In genomic region chr1:216238844-216239243, GRCh38 we compare ENCODE assay signal across 34 cellular contexts.
"Had no signal": no experiment of that assay in that cellular context is flagged by ENCODE, and none has a peak within 500 bp of the region (broad histone marks: within the 10 kb centered on the region; RNA-seq: fewer than 3 reads in every experiment).

No MANE protein-coding gene starts in this region.

- H3K27ac Mint-ChIP-seq: activated CD4-positive, alpha-beta memory T cell treated with anti-CD3 and anti-CD28 coated beads for 36 hours; activated CD4-positive, alpha-beta T cell treated with anti-CD3 and anti-CD28 coated beads for 36 hours; activated CD4-positive, alpha-beta T cell treated with anti-CD3 and anti-CD28 coated beads, Interleukin-2, amount 10 ng/mL, durations not matched to agents 24 days and 14 days; activated CD8-positive, alpha-beta memory T cell treated with anti-CD3 and anti-CD28 coated beads, Interleukin-2, amount 10 ng/mL, durations not matched to agents 7 days and 5 days; activated CD8-positive, alpha-beta T cell treated with anti-CD3 and anti-CD28 coated beads, Interleukin-2, amount 10 ng/mL, durations not matched to agents 7 days and 5 days; activated naive CD4-positive, alpha-beta T cell treated with anti-CD3 and anti-CD28 coated beads for 36 hours; activated naive CD4-positive, alpha-beta T cell treated with anti-CD3 and anti-CD28 coated beads, Interleukin-2, amount 50 U/mL, for 72 hours; activated naive CD8-positive, alpha-beta T cell treated with anti-CD3 and anti-CD28 coated beads, Interleukin-2, amount 10 ng/mL, durations not matched to agents 7 days and 5 days; activated T-helper 1 cell treated with anti-CD3 and anti-CD28 coated beads, Interleukin-12 subunit alpha, Interleukin-12 subunit beta, Interleukin-2, Interleukin-4 antibody, amounts not matched to agents 30 ng/mL and 10 ng/mL and 1 ng/mL, durations not matched to agents 14 hours and 24 hours and 36 hours; activated T-helper 2 cell treated with anti-CD3 and anti-CD28 coated beads, Interferon-gamma antibody, Interleukin-2, Interleukin-4, amounts not matched to agents 10 μg/mL and 5 μg/mL and 100 μg/mL, durations not matched to agents 14 hours and 24 hours and 36 hours; dendritic cell treated with granulocyte-macrophage colony-stimulating factor and Interleukin-4, amounts not matched to agents 40 ng/mL and 50 ng/mL, for 4 days; endodermal cell had no signal

- H3K4me3 Mint-ChIP-seq: activated CD4-positive, alpha-beta memory T cell treated with anti-CD3 and anti-CD28 coated beads for 36 hours; activated CD4-positive, alpha-beta T cell treated with anti-CD3 and anti-CD28 coated beads for 36 hours; activated CD4-positive, alpha-beta T cell treated with anti-CD3 and anti-CD28 coated beads, Interleukin-2, amount 10 ng/mL, durations not matched to agents 24 days and 14 days; activated CD8-positive, alpha-beta memory T cell treated with anti-CD3 and anti-CD28 coated beads, Interleukin-2, amount 10 ng/mL, durations not matched to agents 7 days and 5 days; activated CD8-positive, alpha-beta T cell treated with anti-CD3 and anti-CD28 coated beads, Interleukin-2, amount 10 ng/mL, durations not matched to agents 7 days and 5 days; activated naive CD4-positive, alpha-beta T cell treated with anti-CD3 and anti-CD28 coated beads for 36 hours; activated naive CD8-positive, alpha-beta T cell treated with anti-CD3 and anti-CD28 coated beads, Interleukin-2, amount 10 ng/mL, durations not matched to agents 7 days and 5 days; activated T-helper 1 cell treated with anti-CD3 and anti-CD28 coated beads, Interleukin-12 subunit alpha, Interleukin-12 subunit beta, Interleukin-2, Interleukin-4 antibody, amounts not matched to agents 30 ng/mL and 10 ng/mL and 1 ng/mL, durations not matched to agents 14 hours and 24 hours and 36 hours; central memory CD8-positive, alpha-beta T cell; dendritic cell treated with granulocyte-macrophage colony-stimulating factor and Interleukin-4, amounts not matched to agents 40 ng/mL and 50 ng/mL, for 4 days; endodermal cell had no signal

- H3K9me3 ChIP-seq: esophagus muscularis mucosa, gastrocnemius medialis, heart left ventricle had no signal

- H3K27me3 Mint-ChIP-seq: activated CD4-positive, alpha-beta memory T cell treated with anti-CD3 and anti-CD28 coated beads for 36 hours; activated CD4-positive, alpha-beta T cell treated with anti-CD3 and anti-CD28 coated beads for 36 hours; activated CD4-positive, alpha-beta T cell treated with anti-CD3 and anti-CD28 coated beads, Interleukin-2, amount 10 ng/mL, durations not matched to agents 24 days and 14 days; activated CD8-positive, alpha-beta memory T cell treated with anti-CD3 and anti-CD28 coated beads, Interleukin-2, amount 10 ng/mL, durations not matched to agents 7 days and 5 days; activated naive CD8-positive, alpha-beta T cell treated with anti-CD3 and anti-CD28 coated beads, Interleukin-2, amount 10 ng/mL, durations not matched to agents 7 days and 5 days; central memory CD8-positive, alpha-beta T cell; dendritic cell treated with granulocyte-macrophage colony-stimulating factor and Interleukin-4, amounts not matched to agents 40 ng/mL and 50 ng/mL, for 4 days had no signal

- H3K9me3 Mint-ChIP-seq: activated CD4-positive, alpha-beta T cell treated with anti-CD3 and anti-CD28 coated beads, Interleukin-2, amount 10 ng/mL, durations not matched to agents 24 days and 14 days; activated naive CD4-positive, alpha-beta T cell treated with anti-CD3 and anti-CD28 coated beads for 36 hours; activated T-helper 1 cell treated with anti-CD3 and anti-CD28 coated beads, Interleukin-12 subunit alpha, Interleukin-12 subunit beta, Interleukin-2, Interleukin-4 antibody, amounts not matched to agents 30 ng/mL and 10 ng/mL and 1 ng/mL, durations not matched to agents 14 hours and 24 hours and 36 hours; activated T-helper 2 cell treated with anti-CD3 and anti-CD28 coated beads, Interferon-gamma antibody, Interleukin-2, Interleukin-4, amounts not matched to agents 10 μg/mL and 5 μg/mL and 100 μg/mL, durations not matched to agents 14 hours and 24 hours and 36 hours; dendritic cell treated with granulocyte-macrophage colony-stimulating factor and Interleukin-4, amounts not matched to agents 40 ng/mL and 50 ng/mL, for 4 days; endodermal cell had no signal

- H3K4me3 ChIP-seq: coronary artery, dorsolateral prefrontal cortex, esophagus muscularis mucosa, gastrocnemius medialis, heart left ventricle had no signal

- H3K36me3 ChIP-seq: brain microvascular endothelial cell, esophagus muscularis mucosa, gastrocnemius medialis, heart left ventricle had no signal

- FAIRE-seq: astrocyte, bronchial epithelial cell had no signal

- H3K4me1 ChIP-seq: esophagus muscularis mucosa, gastrocnemius medialis, heart left ventricle had no signal

- DNase-seq: activated CD4-positive, alpha-beta memory T cell treated with anti-CD3 and anti-CD28 coated beads for 36 hours; activated CD4-positive, alpha-beta T cell treated with anti-CD3 and anti-CD28 coated beads for 36 hours; activated CD4-positive, alpha-beta T cell treated with anti-CD3 and anti-CD28 coated beads, Interleukin-2, amount 10 ng/mL, durations not matched to agents 24 days and 14 days; activated CD4-positive, CD25-positive, alpha-beta regulatory T cell; activated CD4-positive, CD25-positive, alpha-beta regulatory T cell treated with anti-CD3 and anti-CD28 coated beads, Interleukin-2, amount 50 U/mL, for 72 hours; activated CD8-positive, alpha-beta memory T cell treated with anti-CD3 and anti-CD28 coated beads, Interleukin-2, amount 10 ng/mL, durations not matched to agents 7 days and 5 days; activated CD8-positive, alpha-beta memory T cell treated with anti-CD3 and anti-CD28 coated beads, Interleukin-2, amount 50 U/mL, for 4 hours; activated CD8-positive, alpha-beta T cell treated with anti-CD3 and anti-CD28 coated beads, Interleukin-2, amount 10 ng/mL, durations not matched to agents 7 days and 5 days; activated effector memory CD4-positive, alpha-beta T cell treated with anti-CD3 and anti-CD28 coated beads, Interleukin-2, amount 50 U/mL, for 16 hours; activated naive CD4-positive, alpha-beta T cell treated with anti-CD3 and anti-CD28 coated beads for 36 hours; activated naive CD8-positive, alpha-beta T cell treated with anti-CD3 and anti-CD28 coated beads, Interleukin-2, amount 10 ng/mL, durations not matched to agents 7 days and 5 days; activated T-cell treated with anti-CD3 and anti-CD28 coated beads, Interleukin-2, amount 50 U/mL, for 1 hour; activated T-cell treated with anti-CD3 and anti-CD28 coated beads, Interleukin-2, amount 50 U/mL, for 48 hours; amniotic stem cell; anterior cingulate cortex; brain microvascular endothelial cell; dorsolateral prefrontal cortex; effector memory CD4-positive, alpha-beta T cell; endodermal cell; erythroblast; foreskin keratinocyte; gastrocnemius medialis; glutamatergic neuron; heart left ventricle; T-helper 2 cell had no signal

- H3K27me3 ChIP-seq: brain microvascular endothelial cell, esophagus muscularis mucosa, foreskin keratinocyte, gastrocnemius medialis, heart left ventricle had no signal

- H3K4me1 Mint-ChIP-seq: activated CD4-positive, alpha-beta T cell treated with anti-CD3 and anti-CD28 coated beads for 36 hours; activated CD4-positive, alpha-beta T cell treated with anti-CD3 and anti-CD28 coated beads, Interleukin-2, amount 10 ng/mL, durations not matched to agents 24 days and 14 days; activated CD8-positive, alpha-beta memory T cell treated with anti-CD3 and anti-CD28 coated beads, Interleukin-2, amount 10 ng/mL, durations not matched to agents 7 days and 5 days; activated naive CD8-positive, alpha-beta T cell treated with anti-CD3 and anti-CD28 coated beads, Interleukin-2, amount 10 ng/mL, durations not matched to agents 7 days and 5 days; central memory CD8-positive, alpha-beta T cell had no signal

- H3K27ac ChIP-seq: brain microvascular endothelial cell, coronary artery, dorsolateral prefrontal cortex, esophagus muscularis mucosa, foreskin keratinocyte, gastrocnemius medialis, heart left ventricle had no signal

- H3K36me3 Mint-ChIP-seq: activated CD4-positive, alpha-beta memory T cell treated with anti-CD3 and anti-CD28 coated beads for 36 hours; activated CD8-positive, alpha-beta memory T cell treated with anti-CD3 and anti-CD28 coated beads, Interleukin-2, amount 10 ng/mL, durations not matched to agents 7 days and 5 days; activated naive CD4-positive, alpha-beta T cell treated with anti-CD3 and anti-CD28 coated beads, Interleukin-2, amount 50 U/mL, for 72 hours; activated naive CD8-positive, alpha-beta T cell treated with anti-CD3 and anti-CD28 coated beads, Interleukin-2, amount 10 ng/mL, durations not matched to agents 7 days and 5 days had no signal
